9 cellular contexts compared by ENCODE assay signal in the genomic region with DNA sequence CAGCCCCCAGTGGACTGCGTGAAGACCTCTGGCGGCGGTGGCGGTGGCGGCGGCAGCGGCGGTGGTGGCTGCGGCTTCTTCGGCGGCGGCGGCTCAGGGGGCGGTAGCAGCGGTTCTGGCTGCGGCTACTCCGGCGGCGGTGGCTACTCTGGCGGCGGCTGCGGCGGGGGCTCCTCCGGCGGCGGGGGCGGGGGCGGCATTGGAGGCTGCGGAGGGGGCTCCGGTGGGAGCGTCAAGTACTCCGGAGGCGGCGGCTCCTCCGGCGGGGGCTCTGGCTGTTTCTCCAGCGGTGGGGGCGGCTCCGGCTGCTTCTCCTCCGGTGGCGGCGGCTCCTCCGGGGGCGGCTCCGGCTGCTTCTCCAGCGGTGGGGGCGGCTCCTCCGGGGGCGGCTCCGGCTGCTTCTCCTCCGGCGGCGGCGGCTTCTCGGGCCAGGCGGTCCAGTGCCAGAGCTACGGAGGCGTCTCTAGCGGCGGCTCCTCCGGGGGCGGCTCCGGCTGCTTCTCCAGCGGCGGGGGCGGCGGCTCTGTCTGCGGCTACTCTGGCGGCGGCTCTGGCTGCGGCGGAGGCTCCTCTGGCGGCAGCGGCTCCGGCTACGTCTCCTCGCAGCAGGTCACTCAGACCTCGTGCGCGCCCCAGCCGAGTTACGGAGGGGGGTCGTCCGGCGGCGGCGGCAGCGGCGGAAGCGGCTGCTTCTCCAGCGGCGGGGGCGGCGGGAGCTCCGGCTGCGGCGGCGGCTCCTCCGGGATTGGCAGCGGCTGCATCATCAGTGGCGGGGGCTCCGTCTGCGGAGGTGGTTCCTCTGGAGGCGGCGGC. TPM values are rescaled to one million over a fixed set of nuclear protein-coding genes. Genes with fewer than 3 reads are reported as not detected.
DNase-seq lines count a peak whose midpoint lies in the region; ATAC-seq and TF ChIP-seq lines count a peak whose summit lies in the region.
"Had no signal": no experiment of that assay in that cellular context is flagged by ENCODE, and none has a peak within 500 bp of the region (broad histone marks: within the 10 kb centered on the region; RNA-seq: fewer than 3 reads in every experiment).

No MANE protein-coding gene starts in this region.

- no peak for TF ChIP-seq CTCF in WI38 (IDR thresholded peaks at IDR 0.05; ENCODE audit: low read depth, low read length)

- H4K20me1 ChIP-seq in GM23248 (ENCODE audit: insufficient read depth): no peaks in the 10 kb centered on the region

- CTCF ChIA-PET in naive thymus-derived CD4-positive, alpha-beta T cell (lab: Charles Lee): no interaction called here

- no peaks in the 10 kb centered on the region for H3K9me2 ChIP-seq in GM23248 (ENCODE audit: insufficient read depth)

- peaks cover 38 to 68% (median 48%) of the 10 kb centered on the region in 5 donors for H3K27me3 Mint-ChIP-seq in naive thymus-derived CD4-positive, alpha-beta T cell

- no peaks in the 10 kb centered on the region for H3K79me2 ChIP-seq in GM23248 (ENCODE audit: insufficient read depth)

- H3K27me3 ChIP-seq in GM23248 (replicated peaks; ENCODE audit: insufficient read depth) (peaks cover 44% of the 10 kb centered on the region), duodenal mucosa (ENCODE audit: control insufficient read depth in 1 of 2, insufficient read depth in 2 of 2, low read length in 2 of 2) (peaks cover 38 to 51% of the 10 kb centered on the region in 2 donors), aorta (ENCODE audit: control insufficient read depth in 1 of 2, insufficient read depth in 2 of 2, low read length in 1 of 2) (no peaks in the 10 kb centered on the region)
- H3K27me3 ChIP-seq in naive thymus-derived CD4-positive, alpha-beta T cell (ENCODE audit: control insufficient read depth in 2 of 2, insufficient read depth in 2 of 2, low read length in 2 of 2): peaks cover 0 to 6% of the 10 kb centered on the region in 2 donors

- WGBS in GM23248 (ENCODE audit: low coverage in 1 of 2, low lambda C conversion rate in 2 of 2, missing lambda C conversion rate in 2 of 2), 2 experiments: 6 to 8% methylated on average over 46 to 65 of the region's 105 CpGs
- WGBS in aorta, 2 donors: 2% methylated on average over 73 to 105 of the region's 105 CpGs

- POLR2A ChIA-PET in naive thymus-derived CD4-positive, alpha-beta T cell (lab: Charles Lee): interaction anchor here (1.3 kb wide), 1 partner anchor 10 kb away, joined by 4 read pairs; no protein-coding TSS in a partner anchor

- peak overlapping the region; percentile 28; the same call in 1 of the 2 replicates for H2AFZ ChIP-seq in GM23248

- H3K4me1 ChIP-seq in GM23248 (ENCODE audit: insufficient read depth) (0 out of 2 replicates have a peak, but pooled peaks cover 4% of the 10 kb centered on the region), duodenal mucosa (ENCODE audit: control insufficient read depth in 1 of 2, insufficient read depth in 2 of 2, low read length in 2 of 2) (peaks cover 0 to 5% of the 10 kb centered on the region in 2 donors), aorta (ENCODE audit: control insufficient read depth in 1 of 2, insufficient read depth in 2 of 2, low read length in 2 of 2) (no peaks in the 10 kb centered on the region)
- H3K4me1 ChIP-seq in naive thymus-derived CD4-positive, alpha-beta T cell (ENCODE audit: control insufficient read depth in 2 of 2, insufficient read depth in 2 of 2, low read length in 2 of 2): peaks cover 9 to 15% of the 10 kb centered on the region in 2 donors

- no peak overlapping the region for H3K9ac ChIP-seq in GM23248
- H3K9ac ChIP-seq in duodenal mucosa (ENCODE audit: low read depth in 1 of 2, low read length in 2 of 2): no peak overlapping the region

- peak overlapping the region; percentile 45 to 89 (median 81) for H3K4me3 Mint-ChIP-seq in naive thymus-derived CD4-positive, alpha-beta T cell

- H3K27ac ChIP-seq in GM23248 (no peak overlapping the region), duodenal mucosa (ENCODE audit: low read depth, low read length) (no peak overlapping the region), aorta (ENCODE audit: low read depth in 1 of 2, low read length in 2 of 2) (no peak overlapping the region)
- H3K27ac ChIP-seq in naive thymus-derived CD4-positive, alpha-beta T cell (ENCODE audit: low read depth, low read length): no peak overlapping the region

- intact Hi-C loops in naive thymus-derived CD4-positive, alpha-beta T cell (cut with micrococcal nuclease): no loop called here
- intact Hi-C loops in aorta (cut with DNase I): no loop called here

- H3K27ac Mint-ChIP-seq in naive thymus-derived CD4-positive, alpha-beta T cell: peak overlapping the region in 1 of 9 donors; percentile 5

- H3K4me3 ChIP-seq in GM23248 (peak overlapping the region; percentile 63), WI38 (ENCODE audit: low read depth, low read length) (peak overlapping the region; percentile 40), duodenal mucosa (ENCODE audit: low read depth in 1 of 2, low read length in 2 of 2) (peak overlapping the region; percentile 6 to 54), aorta (ENCODE audit: low read length in 2 of 2) (peak overlapping the region; percentile 54 to 56)
- H3K4me3 ChIP-seq in naive thymus-derived CD4-positive, alpha-beta T cell (ENCODE audit: low read length): no peak overlapping the region

- H3K9me3 Mint-ChIP-seq in naive thymus-derived CD4-positive, alpha-beta T cell: no peaks in the 10 kb centered on the region

- in situ Hi-C loops in GM23248 (cut with MboI): no loop called here

- H3K4me2 ChIP-seq in GM23248 (ENCODE audit: unreplicated experiment): peak overlapping the region; percentile 68

- peaks cover 20 to 32% (median 25%) of the 10 kb centered on the region in 7 donors for H3K4me1 Mint-ChIP-seq in naive thymus-derived CD4-positive, alpha-beta T cell

- H3K9me3 ChIP-seq in GM23248 (ENCODE audit: low read depth): no peaks in the 10 kb centered on the region
- no peaks in the 10 kb centered on the region for H3K9me3 ChIP-seq in duodenal mucosa (ENCODE audit: control insufficient read depth in 1 of 2, low read length in 2 of 2)
- H3K9me3 ChIP-seq in naive thymus-derived CD4-positive, alpha-beta T cell (ENCODE audit: control insufficient read depth in 2 of 3, low read length in 3 of 3): no peaks in the 10 kb centered on the region
- H3K9me3 ChIP-seq in aorta (ENCODE audit: control insufficient read depth, low read length): no peaks in the 10 kb centered on the region

- H3K36me3 Mint-ChIP-seq in naive thymus-derived CD4-positive, alpha-beta T cell: no peaks in the 10 kb centered on the region

- peak; percentile 51 for ATAC-seq in naive thymus-derived CD4-positive, alpha-beta T cell
- ATAC-seq in aorta (ENCODE audit: low FRiP score): peak; percentile 64
- ATAC-seq in GM18861 (IDR thresholded peaks at IDR 0.05; ENCODE audit: unreplicated experiment): no peak
- no peak for ATAC-seq in HG02938 (IDR thresholded peaks at IDR 0.05; ENCODE audit: unreplicated experiment)

- H3F3A ChIP-seq in GM23248 (ENCODE audit: insufficient read depth): no peaks in the 10 kb centered on the region

- H3K36me3 ChIP-seq in GM23248 (ENCODE audit: low read depth) (no peaks in the 10 kb centered on the region), duodenal mucosa (ENCODE audit: control insufficient read depth in 1 of 2, insufficient read depth in 2 of 2, low read length in 2 of 2) (no peaks in the 10 kb centered on the region), aorta (ENCODE audit: control insufficient read depth in 1 of 2, insufficient read depth in 2 of 2, low read length in 1 of 2) (no peaks in the 10 kb centered on the region)
- no peaks in the 10 kb centered on the region for H3K36me3 ChIP-seq in naive thymus-derived CD4-positive, alpha-beta T cell (ENCODE audit: control insufficient read depth in 2 of 3, insufficient read depth in 3 of 3, low read length in 3 of 3)

- DNase-seq in GM23248 (peak; percentile 62), aorta (peak; percentile 64 to 85), SHP77 (lab: John Stamatoyannopoulos, UW) (no peak)
- DNase-seq in naive thymus-derived CD4-positive, alpha-beta T cell: peak in 6 of 9 donors; percentile 11 to 36 (median 22)

RNA-seq across cellular contexts. Expression of gene LORICRIN, which starts 1.7 kb away (rescaled TPM):
- total RNA-seq in GM23248 (2014; rRNA removed; shearing (Covaris generic)): not detected in 2 replicates
- polyA plus RNA-seq in GM23248 (2016; fragmentation: Nextera tagmentation; extraction: Ambion mirVana) (not detected in 2 replicates), aorta (not detected)
- not detected for total RNA-seq in naive thymus-derived CD4-positive, alpha-beta T cell
- not detected for polyA plus RNA-seq in naive thymus-derived CD4-positive, alpha-beta T cell
- not detected for total RNA-seq in aorta
- total RNA-seq: T-helper 2 cell treated with Interferon-gamma antibody and Interleukin-4, amounts not matched to agents 100 ng/mL and 5 ng/mL, for 36 hours had no signal

RNA-seq across cellular contexts. Expression of gene PRR9, which starts 43.8 kb away (rescaled TPM):
- total RNA-seq in GM23248 (2014; rRNA removed; shearing (Covaris generic)): not detected in 2 replicates
- 0.30 and 0.47 TPM in 2 replicates for polyA plus RNA-seq in GM23248 (2016; fragmentation: Nextera tagmentation; extraction: Ambion mirVana)
- not detected for total RNA-seq in naive thymus-derived CD4-positive, alpha-beta T cell
- polyA plus RNA-seq in naive thymus-derived CD4-positive, alpha-beta T cell: not detected
- not detected for total RNA-seq in aorta
- not detected for polyA plus RNA-seq in aorta
- total RNA-seq: T-helper 2 cell treated with Interferon-gamma antibody and Interleukin-4, amounts not matched to agents 100 ng/mL and 5 ng/mL, for 36 hours had no signal

RNA-seq across cellular contexts. Expression of gene PGLYRP3, which starts 51.6 kb away (rescaled TPM):
- not detected in 2 replicates for total RNA-seq in GM23248 (2014; rRNA removed; shearing (Covaris generic))
- polyA plus RNA-seq in GM23248 (2016; fragmentation: Nextera tagmentation; extraction: Ambion mirVana) (not detected in 2 replicates), aorta (not detected)
- total RNA-seq in naive thymus-derived CD4-positive, alpha-beta T cell: not detected
- not detected for polyA plus RNA-seq in naive thymus-derived CD4-positive, alpha-beta T cell
- total RNA-seq in aorta: not detected
- total RNA-seq: T-helper 2 cell treated with Interferon-gamma antibody and Interleukin-4, amounts not matched to agents 100 ng/mL and 5 ng/mL, for 36 hours had no signal

RNA-seq across cellular contexts. Expression of gene LELP1, which starts 58.0 kb away (rescaled TPM):
- not detected in 2 replicates for total RNA-seq in GM23248 (2014; rRNA removed; shearing (Covaris generic))
- polyA plus RNA-seq in GM23248 (2016; fragmentation: Nextera tagmentation; extraction: Ambion mirVana) (not detected in 2 replicates), aorta (not detected)
- total RNA-seq in naive thymus-derived CD4-positive, alpha-beta T cell: not detected
- not detected for polyA plus RNA-seq in naive thymus-derived CD4-positive, alpha-beta T cell
- total RNA-seq in aorta: not detected
- total RNA-seq: T-helper 2 cell treated with Interferon-gamma antibody and Interleukin-4, amounts not matched to agents 100 ng/mL and 5 ng/mL, for 36 hours had no signal

Comparison
In these comparisons a context has a peak if more than half of its experiments do, and no peak if none do; other contexts are left out.
1. DNase-seq: peak in GM23248 (single experiment), naive thymus-derived CD4-positive, alpha-beta T cell (6 of 9) and aorta (2 of 2); none in SHP77 (0 of 2).
2. ATAC-seq: peak in naive thymus-derived CD4-positive, alpha-beta T cell (single experiment) and aorta (single experiment); none in GM18861 (single experiment) and HG02938 (single experiment).